In genomic region chr7:77831481-77831880, GRCh38 we compare ENCODE assay signal across 13 cellular contexts. TPM values are rescaled to one million over a fixed set of nuclear protein-coding genes. Genes with fewer than 3 reads are reported as not detected.
DNase-seq lines count a peak whose midpoint lies in the region; ATAC-seq and TF ChIP-seq lines count a peak whose summit lies in the region.
"Had no signal": no experiment of that assay in that cellular context is flagged by ENCODE, and none has a peak within 500 bp of the region (broad histone marks: within the 10 kb centered on the region; RNA-seq: fewer than 3 reads in every experiment).

No MANE protein-coding gene starts in this region.

- CTCF ChIA-PET in activated naive CD4-positive, alpha-beta T cell treated with anti-CD3 and anti-CD28 coated beads for 36 hours (lab: Charles Lee), result no interaction called here

- ATAC-seq in T-helper 17 cell (peak; percentile 52), HG02571 (IDR thresholded peaks at IDR 0.05; ENCODE audit: unreplicated experiment) (no peak), GM18505 (IDR thresholded peaks at IDR 0.05; ENCODE audit: unreplicated experiment) (no peak)
- ATAC-seq: right lobe of liver had no signal

- H3K9me3 ChIP-seq in T-helper 17 cell (ENCODE audit: control insufficient read depth, low read length, poor library complexity, severe bottlenecking), result no peaks in the 10 kb centered on the region
- H3K9me3 ChIP-seq: Peyer's patch, right lobe of liver had no signal

- H3K9me3 Mint-ChIP-seq in activated naive CD4-positive, alpha-beta T cell treated with anti-CD3 and anti-CD28 coated beads for 36 hours, result peaks cover 1% of the 10 kb centered on the region

- H3K4me1 Mint-ChIP-seq in activated naive CD4-positive, alpha-beta T cell treated with anti-CD3 and anti-CD28 coated beads for 36 hours (ENCODE audit: low read depth), result peaks cover 40% of the 10 kb centered on the region
- H3K4me1 Mint-ChIP-seq in T-helper 17 cell, result peaks cover 47% of the 10 kb centered on the region

- DNase-seq in activated naive CD4-positive, alpha-beta T cell treated with anti-CD3 and anti-CD28 coated beads for 36 hours, result peak; percentile 34
- no peak for DNase-seq in activated naive CD4-positive, alpha-beta T cell (lab: John Stamatoyannopoulos, UW)
- no peak for DNase-seq in T-helper 17 cell
- DNase-seq in central memory CD4-positive, alpha-beta T cell, result peak; percentile 21
- DNase-seq in stimulated activated CD4-positive, alpha-beta T cell treated with anti-CD3 and anti-CD28 coated beads, Interleukin-4, amount 100 ng/mL, for 24 hours, result peak; percentile 57
- DNase-seq in AG08395 (ENCODE audit: low spot score), result no peak
- DNase-seq: midbrain, MV-4-11, NCI-H748 treated with DMSO at 0.1 percent for 48 hours, Peyer's patch, right lobe of liver had no signal

- H3K27ac Mint-ChIP-seq in activated naive CD4-positive, alpha-beta T cell treated with anti-CD3 and anti-CD28 coated beads for 36 hours, result no peak overlapping the region
- H3K27ac Mint-ChIP-seq in T-helper 17 cell, result peak overlapping the region; percentile 82

- no peaks in the 10 kb centered on the region for H3K27me3 Mint-ChIP-seq in activated naive CD4-positive, alpha-beta T cell treated with anti-CD3 and anti-CD28 coated beads for 36 hours (ENCODE audit: low read depth)
- H3K27me3 Mint-ChIP-seq in T-helper 17 cell, result no peaks in the 10 kb centered on the region

- TF ChIP-seq POLR2A in GM18505 (IDR thresholded peaks at IDR 0.05; ENCODE audit: borderline replicate concordance, extremely low read depth, insufficient read depth, insufficient read length), result no peak

- intact Hi-C loops in activated naive CD4-positive, alpha-beta T cell treated with anti-CD3 and anti-CD28 coated beads for 36 hours (cut with micrococcal nuclease), result no loop called here

- peaks cover 4% of the 10 kb centered on the region for H3K36me3 Mint-ChIP-seq in activated naive CD4-positive, alpha-beta T cell treated with anti-CD3 and anti-CD28 coated beads for 36 hours (ENCODE audit: low read depth)
- H3K36me3 Mint-ChIP-seq in T-helper 17 cell (ENCODE audit: low read depth), result peaks cover 2% of the 10 kb centered on the region

- H3K4me3 Mint-ChIP-seq in activated naive CD4-positive, alpha-beta T cell treated with anti-CD3 and anti-CD28 coated beads for 36 hours, result no peak overlapping the region
- H3K4me3 Mint-ChIP-seq in T-helper 17 cell, result peak overlapping the region; percentile 68

RNA-seq across cellular contexts. Expression of gene PHTF2, which starts 32.9 kb away (rescaled TPM):
- total RNA-seq in activated naive CD4-positive, alpha-beta T cell treated with anti-CD3 and anti-CD28 coated beads for 36 hours, result 10 to 100 TPM; 24.5 to 25.3 TPM
- 10 to 100 TPM; 68.1 to 69.9 TPM for total RNA-seq in T-helper 17 cell

RNA-seq across cellular contexts. Expression of gene TMEM60, which starts 33.2 kb away (rescaled TPM):
- 10 to 100 TPM; 11.1 to 11.4 TPM for total RNA-seq in activated naive CD4-positive, alpha-beta T cell treated with anti-CD3 and anti-CD28 coated beads for 36 hours
- total RNA-seq in T-helper 17 cell, result 1 to 10 TPM; 5.0 to 6.3 TPM

Comparison
In these comparisons a context has a peak if more than half of its experiments do, and no peak if none do; other contexts are left out.
1. DNase-seq: peak in activated naive CD4-positive, alpha-beta T cell treated with anti-CD3 and anti-CD28 coated beads for 36 hours (single experiment), central memory CD4-positive, alpha-beta T cell (single experiment) and stimulated activated CD4-positive, alpha-beta T cell treated with anti-CD3 and anti-CD28 coated beads, Interleukin-4, amount 100 ng/mL, for 24 hours (single experiment); none in activated naive CD4-positive, alpha-beta T cell (0 of 4), T-helper 17 cell (0 of 3) and AG08395 (single experiment).